In the genomic region with DNA sequence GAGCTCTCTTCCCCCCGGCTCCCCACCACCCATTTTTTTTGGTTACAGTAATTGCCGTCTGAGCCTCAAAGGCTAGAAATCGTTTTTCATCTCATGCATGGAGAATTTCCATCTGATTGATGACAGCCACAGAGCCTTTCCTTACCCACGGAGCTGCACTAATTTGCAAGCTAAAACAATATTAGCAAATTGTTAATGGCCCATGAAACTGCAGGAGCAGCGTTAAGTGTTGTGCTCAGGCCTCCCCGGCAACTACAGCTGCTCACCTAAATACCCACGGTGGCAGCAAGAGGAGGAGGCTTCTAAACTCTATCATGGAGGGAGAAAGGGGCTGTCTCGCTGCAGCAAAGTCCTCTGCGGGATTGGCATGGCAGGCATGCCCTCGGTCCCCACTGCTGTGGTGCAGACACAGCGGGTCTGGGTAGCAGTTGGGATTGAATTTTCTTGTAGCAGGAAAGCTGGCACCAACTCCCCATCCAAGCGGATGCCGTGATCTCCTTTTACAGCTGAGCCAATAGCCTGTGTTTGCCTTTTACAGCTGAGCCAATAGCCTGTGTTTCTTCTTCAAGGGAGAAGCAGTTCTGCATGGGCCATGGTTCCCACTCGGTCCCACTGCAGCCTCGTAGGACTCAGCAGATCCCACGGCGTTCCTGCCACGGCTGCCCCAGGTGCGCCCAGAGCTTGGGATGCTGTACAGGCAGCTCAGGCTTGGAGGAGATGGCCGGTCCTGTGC, we compare ENCODE assay signal across 14 cellular contexts.
DNase-seq lines count a peak whose midpoint lies in the region; TF ChIP-seq lines count a peak whose summit lies in the region.
"Had no signal": no experiment of that assay in that cellular context is flagged by ENCODE, and none has a peak within 500 bp of the region (broad histone marks: within the 10 kb centered on the region; RNA-seq: fewer than 3 reads in every experiment).

No MANE protein-coding gene starts in this region.

- no peak for TF ChIP-seq CTCF in type B pancreatic cell (conservative IDR thresholded peaks at IDR 0.05)

- H3K56ac ChIP-seq in mesendoderm (ENCODE audit: low read length): no peak overlapping the region

- H2BK15ac ChIP-seq in mesendoderm (replicated peaks; ENCODE audit: low read depth): no peak overlapping the region

- H3K27me3 ChIP-seq in mesendoderm (ENCODE audit: insufficient read depth, low read length, poor library complexity): no peaks in the 10 kb centered on the region

- no peaks in the 10 kb centered on the region for H3K9me3 Mint-ChIP-seq in type B pancreatic cell

- no peak overlapping the region for H2AK5ac ChIP-seq in mesendoderm (ENCODE audit: low read length)

- no peaks in the 10 kb centered on the region for H3K36me3 ChIP-seq in mesendoderm (ENCODE audit: control insufficient read depth, insufficient read depth, low read length)

- H3K4me3 ChIP-seq in mesendoderm (ENCODE audit: low read length): no peak overlapping the region
- H3K4me3 ChIP-seq: A549 had no signal

- no peak overlapping the region for H3K4me3 Mint-ChIP-seq in type B pancreatic cell

- H3K4me1 Mint-ChIP-seq in type B pancreatic cell (ENCODE audit: unreplicated experiment): no peaks in the 10 kb centered on the region

- H3K27ac Mint-ChIP-seq in type B pancreatic cell: no peak overlapping the region

- peaks cover 25% of the 10 kb centered on the region for H3K27me3 Mint-ChIP-seq in type B pancreatic cell

- WGBS in mesendoderm (ENCODE audit: extremely low coverage, insufficient coverage, low lambda C conversion rate): no CpG with 5 or more reads among the region's 20 CpGs

- no peak overlapping the region for H3K18ac ChIP-seq in mesendoderm (ENCODE audit: low read length)

- no peak overlapping the region for H3K23ac ChIP-seq in mesendoderm (ENCODE audit: low read length)

- H3K27ac ChIP-seq in mesendoderm (ENCODE audit: low read depth, low read length): no peak overlapping the region
- H3K27ac ChIP-seq: A549, RWPE1 had no signal

- H3K79me2 ChIP-seq in mesendoderm (ENCODE audit: control insufficient read depth, insufficient read depth, low read length): no peaks in the 10 kb centered on the region

- no peak overlapping the region for H4K5ac ChIP-seq in mesendoderm (ENCODE audit: low read length)

- no peak overlapping the region for H2BK5ac ChIP-seq in mesendoderm (ENCODE audit: low read length)

- DNase-seq in NCI-H748 (lab: John Stamatoyannopoulos, UW; ENCODE audit: unreplicated experiment) (peak; percentile 67), NCI-H748 treated with DMSO at 0.1 percent for 48 hours (lab: John Stamatoyannopoulos, UW) (no peak), NCI-H526 treated with DMSO at 0.1 percent for 48 hours (lab: John Stamatoyannopoulos, UW) (peak; percentile 40), left kidney (ENCODE audit: low read depth, low spot score) (peak; percentile 67), mesendoderm (no peak), type B pancreatic cell (ENCODE audit: extremely low spot score, unreplicated experiment) (no peak), NCI-H2029 treated with DMSO at 0.1 percent for 48 hours (lab: John Stamatoyannopoulos, UW) (no peak)
- DNase-seq: Calu3, GOT3, KBM-7, NCI-H1048, NCI-H187 had no signal

- H4K8ac ChIP-seq in mesendoderm (ENCODE audit: low read depth, low read length): no peak overlapping the region

- no peaks in the 10 kb centered on the region for H3K36me3 Mint-ChIP-seq in type B pancreatic cell

- H3K9ac ChIP-seq in mesendoderm (ENCODE audit: low read length): no peak overlapping the region

- H3K79me1 ChIP-seq in mesendoderm (ENCODE audit: low read length): no peaks in the 10 kb centered on the region

- H2BK120ac ChIP-seq in mesendoderm (ENCODE audit: low read depth, low read length): no peak overlapping the region

- no peak overlapping the region for H3K4me2 ChIP-seq in mesendoderm (ENCODE audit: low read length)
- H3K4me2 ChIP-seq: A549 had no signal

- no peak overlapping the region for H3K4ac ChIP-seq in mesendoderm (ENCODE audit: low read depth, low read length)

- H3K4me1 ChIP-seq in mesendoderm (ENCODE audit: control insufficient read depth, low read depth, low read length): no peaks in the 10 kb centered on the region
- H3K4me1 ChIP-seq: A549 had no signal

Comparison
In these comparisons a context has a peak if more than half of its experiments do, and no peak if none do; other contexts are left out.
1. DNase-seq: peak in NCI-H748 (single experiment), NCI-H526 treated with DMSO at 0.1 percent for 48 hours (single experiment) and left kidney (single experiment); none in NCI-H748 treated with DMSO at 0.1 percent for 48 hours (single experiment), mesendoderm (single experiment), type B pancreatic cell (single experiment) and NCI-H2029 treated with DMSO at 0.1 percent for 48 hours (single experiment).